Comparison of ENCODE assay signal across 25 cellular contexts in genomic region chr2:182615036-182615435, GRCh38.
A peak's percentile ranks its signal among the peaks of the same experiment; 100 is the strongest.
DNase-seq lines count a peak whose midpoint lies in the region; ATAC-seq and TF ChIP-seq lines count a peak whose summit lies in the region.
"Had no signal": no experiment of that assay in that cellular context is flagged by ENCODE, and none has a peak within 500 bp of the region (broad histone marks: within the 10 kb centered on the region; RNA-seq: fewer than 3 reads in every experiment).

No MANE protein-coding gene starts in this region.

- H3K36me3 ChIP-seq in upper lobe of right lung, result no peaks in the 10 kb centered on the region
- H3K36me3 ChIP-seq: BLaER1 had no signal

- ATAC-seq in GM19328 (IDR thresholded peaks at IDR 0.05; ENCODE audit: unreplicated experiment) (no peak), upper lobe of right lung (no peak), Right ventricle myocardium inferior (no peak)
- ATAC-seq: HepG2 had no signal

- DNase-seq in AG08396 (ENCODE audit: low spot score) (peak; percentile 19), GM03348 (ENCODE audit: low spot score) (peak; percentile 13), RWPE1 (ENCODE audit: low spot score) (peak; percentile 5), fibroblast of mammary gland (ENCODE audit: low read depth) (peak; percentile 33), SK-N-DZ (ENCODE audit: low spot score) (no peak), upper lobe of right lung (no peak), Right ventricle myocardium inferior (ENCODE audit: missing footprints) (no peak)
- DNase-seq: 8988T; ACHN; CD4-positive, CD25-positive, alpha-beta regulatory T cell; DMS153; GF-D8; Karpas-422; NCI-H1417; NCI-H1694; NCI-H2029 treated with DMSO at 0.1 percent for 48 hours; NCI-H526 treated with DMSO at 0.1 percent for 48 hours; RPMI8226; SIG-M5; SK-N-SH; SW 1271 had no signal

- intact Hi-C loops in upper lobe of right lung (cut with DNase I) (no loop called here), Right ventricle myocardium inferior (cut with DNase I) (loop anchor here (10.0 kb wide), 1 partner anchor 150 kb away; no protein-coding TSS in a partner anchor)

- no peak for TF ChIP-seq CTCF in RWPE1 (conservative IDR thresholded peaks at IDR 0.05; ENCODE audit: low read depth)
- TF ChIP-seq CTCF in fibroblast of mammary gland (conservative IDR thresholded peaks at IDR 0.05; ENCODE audit: control insufficient read depth, insufficient read depth, low read depth, low read length), result no peak
- no peak for TF ChIP-seq CTCF in upper lobe of right lung (IDR thresholded peaks at IDR 0.05)

- no peaks in the 10 kb centered on the region for H3K9me3 ChIP-seq in upper lobe of right lung
- H3K9me3 ChIP-seq: BLaER1, SK-N-SH had no signal

- H3K4me3 ChIP-seq in fibroblast of mammary gland (ENCODE audit: control insufficient read depth, low read depth, low read length), result no peak overlapping the region
- no peak overlapping the region for H3K4me3 ChIP-seq in upper lobe of right lung
- H3K4me3 ChIP-seq: BLaER1 had no signal

- no peaks in the 10 kb centered on the region for H3K27me3 ChIP-seq in upper lobe of right lung
- H3K27me3 ChIP-seq: BLaER1 had no signal

- POLR2A ChIA-PET in RWPE1 (lab: Yijun Ruan, JAX; ENCODE audit: low non-redundant PET), result no interaction called here

- H3K27ac ChIP-seq in RWPE1, result no peak overlapping the region
- H3K27ac ChIP-seq in upper lobe of right lung, result no peak overlapping the region
- H3K27ac ChIP-seq: BLaER1, HL-60 had no signal

- CTCF ChIA-PET in RWPE1 (lab: Yijun Ruan, JAX), result interaction anchor here (0.6 kb wide), 1 partner anchor 34 kb away, joined by 3 read pairs; no protein-coding TSS in a partner anchor

- no peaks in the 10 kb centered on the region for H3K4me1 ChIP-seq in upper lobe of right lung
- H3K4me1 ChIP-seq: BLaER1 had no signal

Comparison
In these comparisons a context has a peak if more than half of its experiments do, and no peak if none do; other contexts are left out.
1. DNase-seq: peak in AG08396 (single experiment), GM03348 (single experiment), RWPE1 (single experiment) and fibroblast of mammary gland (single experiment); none in SK-N-DZ (single experiment), upper lobe of right lung (single experiment) and Right ventricle myocardium inferior (single experiment).